ENCODE assay signal across 8 cellular contexts in genomic region chr3:49539659-49540560, GRCh38. TPM values are rescaled to one million over a fixed set of nuclear protein-coding genes. Genes with fewer than 3 reads are reported as not detected.
DNase-seq lines count a peak whose midpoint lies in the region; ATAC-seq and TF ChIP-seq lines count a peak whose summit lies in the region.

No MANE protein-coding gene starts in this region.

- H3K4me1 Mint-ChIP-seq in Caco-2 (ENCODE audit: low read depth, unreplicated experiment): no peaks in the 10 kb centered on the region

- peak overlapping the region in 1 of 2 experiments; percentile 9 for H3K14ac ChIP-seq in mesenchymal stem cell (ENCODE audit: low read length in 2 of 2)

- H3K27me3 Mint-ChIP-seq in Caco-2 (ENCODE audit: insufficient read depth, unreplicated experiment): peaks cover 9% of the 10 kb centered on the region

- no peak overlapping the region for H2BK5ac ChIP-seq in mesenchymal stem cell (ENCODE audit: low read depth, low read length, poor library complexity, severe bottlenecking)

- CTCF ChIA-PET in Caco-2 (lab: Charles Lee): interaction anchor here (0.5 to 2.5 kb wide), 38 partner anchors 9 to 390 kb away, joined by 3 to 73 read pairs (median 5); partner anchors contain the start of genes AMIGO3, BSN, DAG1 and GMPPB

- H3K9me3 ChIP-seq in Caco-2 (no peaks in the 10 kb centered on the region), mesenchymal stem cell (ENCODE audit: control insufficient read depth, low read length) (no peaks in the 10 kb centered on the region)
- no peaks in the 10 kb centered on the region for H3K9me3 ChIP-seq in effector memory CD4-positive, alpha-beta T cell (ENCODE audit: control insufficient read depth, low read length)

- H3K4me3 Mint-ChIP-seq in Caco-2 (ENCODE audit: unreplicated experiment): peak overlapping the region; percentile 71

- H3K36me3 ChIP-seq in Caco-2 (ENCODE audit: control insufficient read depth, insufficient read depth, low read length) (no peaks in the 10 kb centered on the region), mesenchymal stem cell (ENCODE audit: control insufficient read depth in 1 of 2, insufficient read depth in 2 of 2, low read depth in 1 of 2, low read length in 2 of 2) (peaks cover 0 to 3% of the 10 kb centered on the region in 2 experiments)
- H3K36me3 ChIP-seq in effector memory CD4-positive, alpha-beta T cell (ENCODE audit: control insufficient read depth, insufficient read depth, low read length): no peaks in the 10 kb centered on the region

- H2BK120ac ChIP-seq in mesenchymal stem cell (ENCODE audit: low read depth, low read length): no peak overlapping the region

- H3K18ac ChIP-seq in mesenchymal stem cell (ENCODE audit: low read depth in 1 of 2, low read length in 2 of 2): peak overlapping the region in 1 of 2 experiments; percentile 19

- no peak overlapping the region for H4K91ac ChIP-seq in mesenchymal stem cell (ENCODE audit: low read length)

- no peak overlapping the region for H2AK5ac ChIP-seq in mesenchymal stem cell (ENCODE audit: low read length, severe bottlenecking)

- H3K4me1 ChIP-seq in Caco-2: no peaks in the 10 kb centered on the region
- H3K4me1 ChIP-seq in effector memory CD4-positive, alpha-beta T cell (ENCODE audit: control insufficient read depth, insufficient read depth, low read length, poor library complexity, severe bottlenecking): peaks cover 7% of the 10 kb centered on the region
- peaks cover 16% of the 10 kb centered on the region for H3K4me1 ChIP-seq in mesenchymal stem cell (ENCODE audit: control insufficient read depth, insufficient read depth, low read depth, low read length)

- H2AFZ ChIP-seq in mesenchymal stem cell (ENCODE audit: low read depth, low read length): peak overlapping the region; percentile 70

- no peak overlapping the region for H3K23ac ChIP-seq in mesenchymal stem cell (ENCODE audit: low read length in 2 of 2)

- peak overlapping the region; percentile 85 for H3K4me2 ChIP-seq in mesenchymal stem cell (ENCODE audit: low read length, poor library complexity, severe bottlenecking)

- peak overlapping the region; percentile 21 for H2BK15ac ChIP-seq in mesenchymal stem cell (ENCODE audit: low read depth, poor library complexity, severe bottlenecking)

- WGBS in mesenchymal stem cell: 1% methylated on average over 62 of the region's 63 CpGs

- H3K27me3 ChIP-seq in Caco-2 (replicated peaks; ENCODE audit: control insufficient read depth, insufficient read depth, low read length) (no peaks in the 10 kb centered on the region), mesenchymal stem cell (ENCODE audit: control insufficient read depth in 1 of 2, insufficient read depth in 1 of 2, low read length in 2 of 2) (peaks cover 18 to 21% of the 10 kb centered on the region in 2 experiments)
- no peaks in the 10 kb centered on the region for H3K27me3 ChIP-seq in effector memory CD4-positive, alpha-beta T cell (replicated peaks; ENCODE audit: control insufficient read depth, insufficient read depth, low read length, poor library complexity, severe bottlenecking)

- peak overlapping the region; percentile 63 for H3K27ac ChIP-seq in effector memory CD4-positive, alpha-beta T cell (ENCODE audit: insufficient read depth, low read length, poor library complexity, severe bottlenecking)
- H3K27ac ChIP-seq in mesenchymal stem cell (ENCODE audit: low read length, poor library complexity, severe bottlenecking): peak overlapping the region; percentile 77

- peak; percentile 90 for ATAC-seq in GM21360 (IDR thresholded peaks at IDR 0.05; ENCODE audit: unreplicated experiment)

- no TSS peak for BruUV-seq in Caco-2 (replicated peaks; lab: Mats Ljungman, UMichigan)

- peak; percentile 81 to 92 for TF ChIP-seq CTCF in Caco-2 (IDR thresholded peaks at IDR 0.05; ENCODE audit: insufficient read depth in 1 of 2, low read depth in 1 of 2, low read length in 1 of 2, severe bottlenecking in 1 of 2, unreplicated experiment in 1 of 2)

- peak overlapping the region; percentile 67 for H4K8ac ChIP-seq in mesenchymal stem cell (ENCODE audit: low read length)

- peak; percentile 94 to 96 for DNase-seq in Caco-2
- peak; percentile 90 for DNase-seq in HT1080 (ENCODE audit: low read depth)
- DNase-seq in NK-92 treated with Interleukin-12 subunit alpha and Interleukin-12 subunit beta, amount 100 ng/mL, for 24 hours (lab: John Stamatoyannopoulos, UW): peak; percentile 74
- peak; percentile 79 to 85 for DNase-seq in activated CD8-positive, alpha-beta memory T cell treated with anti-CD3 and anti-CD28 coated beads for 4 hours (ENCODE audit: low read depth in 2 of 2)
- peak; percentile 80 to 88 (median 87) for DNase-seq in effector memory CD4-positive, alpha-beta T cell
- DNase-seq in mesenchymal stem cell: peak; percentile 94
- DNase-seq in stimulated activated CD8-positive, alpha-beta memory T cell treated with anti-CD3 and anti-CD28 coated beads, Interleukin-12 subunit alpha, Interleukin-12 subunit beta, amount 100 ng/mL, for 24 hours (ENCODE audit: extremely low read depth): peak; percentile 77

- POLR2A ChIA-PET in Caco-2 (lab: Charles Lee): interaction anchor here (0.6 to 1.9 kb wide), 8 partner anchors 70 to 354 kb away, joined by 3 to 14 read pairs (median 6); partner anchors contain the start of genes DAG1, RHOA and TCTA

- intact Hi-C loops in Caco-2 (cut with micrococcal nuclease; ENCODE audit: unreplicated experiment): loop anchor here (1.0 to 5.0 kb wide), 3 partner anchors 14 to 131 kb away; partner anchors contain the start of gene BSN

- H3K4me3 ChIP-seq in Caco-2 (ENCODE audit: low read depth, low read length): peak overlapping the region; percentile 49
- H3K4me3 ChIP-seq in effector memory CD4-positive, alpha-beta T cell (ENCODE audit: insufficient read depth, low read depth, low read length, poor library complexity, severe bottlenecking): peak overlapping the region; percentile 83
- H3K4me3 ChIP-seq in mesenchymal stem cell (ENCODE audit: insufficient read depth in 1 of 2, low read depth in 1 of 2, low read length in 2 of 2): peak overlapping the region; percentile 28 to 81

- H3K27ac Mint-ChIP-seq in Caco-2 (ENCODE audit: unreplicated experiment): peak overlapping the region; percentile 69

- peak overlapping the region; percentile 79 for H3K9ac ChIP-seq in mesenchymal stem cell (ENCODE audit: low read length)

- H3K9me3 Mint-ChIP-seq in Caco-2 (ENCODE audit: unreplicated experiment): no peaks in the 10 kb centered on the region

- H2BK12ac ChIP-seq in mesenchymal stem cell (ENCODE audit: low read length in 2 of 2): no peak overlapping the region

- peaks cover 19% of the 10 kb centered on the region for H3K36me3 Mint-ChIP-seq in Caco-2 (ENCODE audit: insufficient read depth, unreplicated experiment)

- H3K79me1 ChIP-seq in mesenchymal stem cell (replicated peaks; ENCODE audit: low read length, poor library complexity, severe bottlenecking): peaks cover 3% of the 10 kb centered on the region

- no peak overlapping the region for H3K4ac ChIP-seq in mesenchymal stem cell (ENCODE audit: low read depth in 1 of 2, low read length in 2 of 2)

RNA-seq across cellular contexts. Expression of gene BSN, which starts 14.4 kb away (rescaled TPM):
- 0.77 and 0.93 TPM in 2 replicates for total RNA-seq in Caco-2 (2022)
- 0.07 and 0.18 TPM in 2 replicates for total RNA-seq in HT1080 (2014; rRNA removed; shearing (Covaris generic))
- polyA plus RNA-seq in HT1080 (2015; cell fraction: cytosol; rRNA removed): 0.05 and 0.07 TPM in 2 replicates
- 0.10 and 0.27 TPM in 2 replicates for polyA plus RNA-seq in HT1080 (2015; cell fraction: nucleus; rRNA removed)
- 0.03 TPM for polyA plus RNA-seq in mesenchymal stem cell (2013, experiment 1 of 2)
- polyA plus RNA-seq in mesenchymal stem cell (2013, experiment 2 of 2): 0.01 TPM

Comparison
In these comparisons a context has a peak if more than half of its experiments do, and no peak if none do; other contexts are left out.
1. Peak in every context shown above with its lines: DNase-seq, ATAC-seq, H3K4me3 ChIP-seq and H3K27ac ChIP-seq.